ENCODE assay signal across 1 cellular context in genomic region chr6:45487645-45488044, GRCh38.
TF ChIP-seq lines count a peak whose summit lies in the region.

No MANE protein-coding gene starts in this region.

TF ChIP-seq in IMR-90, 13 proteins besides CTCF, POLR2A, EP300 and RAD21:
- TF ChIP-seq CEBPB (IDR thresholded peaks at IDR 0.05; ENCODE audit: low read depth, low read length) (no peak), SMC3 (IDR thresholded peaks at IDR 0.05; ENCODE audit: low read depth, low read length) (no peak), USF2 (IDR thresholded peaks at IDR 0.05; ENCODE audit: low read depth, low read length) (no peak), RCOR1 (IDR thresholded peaks at IDR 0.05; ENCODE audit: insufficient replicate concordance, low read length) (no peak), MAFK (IDR thresholded peaks at IDR 0.05; ENCODE audit: low read depth, low read length) (no peak), FOS (IDR thresholded peaks at IDR 0.05; ENCODE audit: low read depth, low read length) (no peak), MAZ (IDR thresholded peaks at IDR 0.05; ENCODE audit: borderline replicate concordance, low read depth, low read length) (no peak), CHD1 (IDR thresholded peaks at IDR 0.05; ENCODE audit: low read depth, low read length) (no peak), BHLHE40 (IDR thresholded peaks at IDR 0.05; ENCODE audit: low read depth, low read length) (no peak)
